ENCODE assay signal across 8 cellular contexts in genomic region chr17:19377602-19378415, GRCh38. TPM values are rescaled to one million over a fixed set of nuclear protein-coding genes. Genes with fewer than 3 reads are reported as not detected.
DNase-seq lines count a peak whose midpoint lies in the region; ATAC-seq lines count a peak whose summit lies in the region.

No MANE protein-coding gene starts in this region.

- DNase-seq in CD1c-positive myeloid dendritic cell (ENCODE audit: extremely low spot score), result peak; percentile 98
- DNase-seq in NCI-H748 treated with DMSO at 0.1 percent for 48 hours (lab: John Stamatoyannopoulos, UW), result peak; percentile 99
- DNase-seq in activated CD4-positive, alpha-beta T cell treated with anti-CD3 and anti-CD28 coated beads, Interleukin-2, amount 50 U/mL, for 4 hours, result peak; percentile 83 to 87
- peak; percentile 99 for DNase-seq in left lobe of liver (ENCODE audit: low spot score)
- DNase-seq in stimulated activated CD4-positive, alpha-beta T cell treated with anti-CD3 and anti-CD28 coated beads, Interleukin-2, amount 100 ng/mL, for 24 hours, result peak; percentile 94 to 95

- H3K9me3 Mint-ChIP-seq in dendritic cell treated with granulocyte-macrophage colony-stimulating factor and Interleukin-4, amounts not matched to agents 40 ng/mL and 50 ng/mL, for 4 days, result no peaks in the 10 kb centered on the region

- H3K4me3 Mint-ChIP-seq in dendritic cell treated with granulocyte-macrophage colony-stimulating factor and Interleukin-4, amounts not matched to agents 40 ng/mL and 50 ng/mL, for 4 days, result peak overlapping the region; percentile 100

- intact Hi-C loops in dendritic cell treated with granulocyte-macrophage colony-stimulating factor and Interleukin-4, amounts not matched to agents 40 ng/mL and 50 ng/mL, for 4 days (cut with micrococcal nuclease), result loop anchor here (5.0 kb wide), 1 partner anchor 129 kb away; no protein-coding TSS in a partner anchor

- ATAC-seq in GM19397 (IDR thresholded peaks at IDR 0.05; ENCODE audit: unreplicated experiment) (peak; percentile 93), HG03565 (IDR thresholded peaks at IDR 0.05; ENCODE audit: unreplicated experiment) (peak; percentile 88), left lobe of liver (peak; percentile 91)

- peaks cover 63% of the 10 kb centered on the region for H3K36me3 Mint-ChIP-seq in dendritic cell treated with granulocyte-macrophage colony-stimulating factor and Interleukin-4, amounts not matched to agents 40 ng/mL and 50 ng/mL, for 4 days (ENCODE audit: low read depth)

- peaks cover 43% of the 10 kb centered on the region for H3K4me1 Mint-ChIP-seq in dendritic cell treated with granulocyte-macrophage colony-stimulating factor and Interleukin-4, amounts not matched to agents 40 ng/mL and 50 ng/mL, for 4 days (ENCODE audit: low read depth)

- H3K27ac Mint-ChIP-seq in dendritic cell treated with granulocyte-macrophage colony-stimulating factor and Interleukin-4, amounts not matched to agents 40 ng/mL and 50 ng/mL, for 4 days, result peak overlapping the region; percentile 98

- no peaks in the 10 kb centered on the region for H3K27me3 Mint-ChIP-seq in dendritic cell treated with granulocyte-macrophage colony-stimulating factor and Interleukin-4, amounts not matched to agents 40 ng/mL and 50 ng/mL, for 4 days

RNA-seq across cellular contexts. Expression of gene MAPK7, which starts 0.5 kb away (rescaled TPM):
- 7.7 TPM for total RNA-seq in left lobe of liver

RNA-seq across cellular contexts. Expression of gene MFAP4, which starts 9.2 kb away (rescaled TPM):
- total RNA-seq in left lobe of liver, result 2.8 TPM

RNA-seq across cellular contexts. Expression of gene B9D1, which starts 15.3 kb away (rescaled TPM):
- total RNA-seq in left lobe of liver, result 3.0 TPM

RNA-seq across cellular contexts. Expression of gene RNF112, which starts 33.2 kb away (rescaled TPM):
- 0.45 TPM for total RNA-seq in left lobe of liver

Comparison
In these comparisons a context has a peak if more than half of its experiments do, and no peak if none do; other contexts are left out.
1. Peak in every context shown above with its lines: DNase-seq and ATAC-seq.